Comparison of ENCODE assay signal across 18 cellular contexts in the genomic region with DNA sequence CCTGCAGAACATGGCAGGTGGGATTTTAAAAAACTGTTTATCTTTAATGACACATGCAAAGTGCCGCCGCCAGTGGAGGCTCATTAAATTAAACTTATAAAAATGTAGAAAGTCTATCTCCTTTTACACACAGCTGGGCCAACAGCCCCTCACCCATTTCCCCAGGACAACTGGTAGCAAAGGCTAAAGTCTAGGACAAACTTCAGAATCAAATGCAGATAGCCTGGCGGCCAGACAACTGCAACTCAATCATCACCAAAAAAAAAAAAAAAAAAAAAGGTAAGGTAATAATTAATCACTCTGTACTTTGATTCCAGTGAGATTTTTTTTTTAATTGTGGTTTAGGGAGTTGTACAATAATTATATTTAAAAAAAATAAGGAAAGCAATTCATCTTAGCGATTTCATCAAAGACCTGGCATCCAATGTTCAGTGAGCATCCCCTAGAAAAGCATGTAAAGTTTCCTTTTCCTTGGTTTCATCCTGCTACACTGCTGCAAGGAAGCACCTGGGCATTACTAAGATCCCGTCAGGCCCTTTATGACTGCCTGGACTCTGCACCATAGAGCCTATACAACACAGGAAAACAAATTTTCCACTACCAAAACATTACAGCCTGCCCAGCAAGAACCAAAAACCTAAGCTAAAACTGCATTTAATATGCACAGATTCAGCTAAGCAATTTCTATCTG.
"Had no signal": no experiment of that assay in that cellular context is flagged by ENCODE, and none has a peak within 500 bp of the region (broad histone marks: within the 10 kb centered on the region; RNA-seq: fewer than 3 reads in every experiment).

No MANE protein-coding gene starts in this region.

- H3K27me3 ChIP-seq: ascending aorta, testis had no signal

- H3K27ac ChIP-seq: testis had no signal

- H3K4me3 ChIP-seq: ascending aorta, testis had no signal

- H3K4me1 ChIP-seq: testis had no signal

- H3K9me3 Mint-ChIP-seq: activated naive CD8-positive, alpha-beta T cell treated with anti-CD3 and anti-CD28 coated beads, Interleukin-2, amount 50 U/mL, for 24 hours; activated T-helper 1 cell treated with anti-CD3 and anti-CD28 coated beads, Interleukin-12 subunit alpha, Interleukin-12 subunit beta, Interleukin-2, Interleukin-4 antibody, amounts not matched to agents 30 ng/mL and 10 ng/mL and 1 ng/mL, durations not matched to agents 14 hours and 24 hours and 36 hours; naive B cell; WTC11 had no signal

- H3K4me2 ChIP-seq: SK-N-SH had no signal

- H3K27ac Mint-ChIP-seq: activated naive CD8-positive, alpha-beta T cell treated with anti-CD3 and anti-CD28 coated beads, Interleukin-2, amount 50 U/mL, for 24 hours; activated T-helper 1 cell treated with anti-CD3 and anti-CD28 coated beads, Interleukin-12 subunit alpha, Interleukin-12 subunit beta, Interleukin-2, Interleukin-4 antibody, amounts not matched to agents 30 ng/mL and 10 ng/mL and 1 ng/mL, durations not matched to agents 14 hours and 24 hours and 36 hours; WTC11 had no signal

- DNase-seq: activated CD4-positive, alpha-beta T cell treated with anti-CD3 and anti-CD28 coated beads for 48 hours; activated naive CD4-positive, alpha-beta T cell treated with Interleukin-2 at 50 U/mL for 16 hours; activated naive CD8-positive, alpha-beta T cell treated with anti-CD3 and anti-CD28 coated beads, Interleukin-2, amount 50 U/mL, for 24 hours; effector memory CD4-positive, alpha-beta T cell; erythroblast; glutamatergic neuron; left ventricle myocardium superior; naive B cell; posterior cingulate gyrus; SK-N-SH; stimulated activated CD4-positive, alpha-beta T cell treated with anti-CD3 and anti-CD28 coated beads, Interleukin-4, amount 100 ng/mL, for 1 hour; stimulated activated CD8-positive, alpha-beta memory T cell treated with anti-CD3 and anti-CD28 coated beads, Interleukin-4, amount 100 ng/mL, for 48 hours; stimulated activated naive CD8-positive, alpha-beta T cell treated with anti-CD3 and anti-CD28 coated beads, Interleukin-15, Interleukin-2, amounts not matched to agents 100 U/mL and 50 U/mL, for 24 hours; T-helper 1 cell; testis had no signal

- H3K27me3 Mint-ChIP-seq: activated naive CD8-positive, alpha-beta T cell treated with anti-CD3 and anti-CD28 coated beads, Interleukin-2, amount 50 U/mL, for 24 hours had no signal

- H3K4me3 Mint-ChIP-seq: activated naive CD8-positive, alpha-beta T cell treated with anti-CD3 and anti-CD28 coated beads, Interleukin-2, amount 50 U/mL, for 24 hours; activated T-helper 1 cell treated with anti-CD3 and anti-CD28 coated beads, Interleukin-12 subunit alpha, Interleukin-12 subunit beta, Interleukin-2, Interleukin-4 antibody, amounts not matched to agents 30 ng/mL and 10 ng/mL and 1 ng/mL, durations not matched to agents 14 hours and 24 hours and 36 hours; naive B cell; WTC11 had no signal

- H3K4me1 Mint-ChIP-seq: activated naive CD8-positive, alpha-beta T cell treated with anti-CD3 and anti-CD28 coated beads, Interleukin-2, amount 50 U/mL, for 24 hours had no signal

- ATAC-seq: activated naive CD8-positive, alpha-beta T cell treated with anti-CD3 and anti-CD28 coated beads, Interleukin-2, amount 50 U/mL, for 24 hours; left ventricle myocardium superior; stimulated activated naive CD8-positive, alpha-beta T cell treated with anti-CD3 and anti-CD28 coated beads, Interleukin-15, Interleukin-2, amounts not matched to agents 100 U/mL and 50 U/mL, for 24 hours; WTC11 had no signal

- H3K9ac ChIP-seq: SK-N-SH had no signal

- H3K9me3 ChIP-seq: ascending aorta, SK-N-SH, testis had no signal

- H3K36me3 Mint-ChIP-seq: naive B cell had no signal
